ENCODE assay signal across 21 cellular contexts in genomic region chr6:154686162-154686561, GRCh38.
"Had no signal": no experiment of that assay in that cellular context is flagged by ENCODE, and none has a peak within 500 bp of the region (broad histone marks: within the 10 kb centered on the region; RNA-seq: fewer than 3 reads in every experiment).

No MANE protein-coding gene starts in this region.

- H3K4me1 ChIP-seq: SJCRH30 had no signal

- ATAC-seq: SK-N-SH treated with all-trans-retinoic acid at 6 μM for 48 hours had no signal

- H3K27ac ChIP-seq: SJCRH30 had no signal

- H3K36me3 ChIP-seq: SJCRH30 had no signal

- H3K9me3 ChIP-seq: SJCRH30 had no signal

- FAIRE-seq: RCC 7860 had no signal

- DNase-seq: IMR-90, Kasumi-1, KG1, MM.1S, NCI-H1092 treated with DMSO at 0.1 percent for 48 hours, NCI-H1436, NCI-H187, NCI-H2029, NCI-H2081 treated with DMSO at 0.1 percent for 48 hours, NCI-H2171, NCI-H226, NCI-H446, NCI-H510A, NCI-H524 treated with DMSO at 0.1 percent for 48 hours, NCI-H69, NCI-H774, RPMI8226, SHP77 treated with DMSO at 0.1 percent for 48 hours, SJCRH30 had no signal

- H3K27me3 ChIP-seq: SJCRH30 had no signal

- H3K4me3 ChIP-seq: SJCRH30 had no signal
